8 cellular contexts compared by ENCODE assay signal in the genomic region with DNA sequence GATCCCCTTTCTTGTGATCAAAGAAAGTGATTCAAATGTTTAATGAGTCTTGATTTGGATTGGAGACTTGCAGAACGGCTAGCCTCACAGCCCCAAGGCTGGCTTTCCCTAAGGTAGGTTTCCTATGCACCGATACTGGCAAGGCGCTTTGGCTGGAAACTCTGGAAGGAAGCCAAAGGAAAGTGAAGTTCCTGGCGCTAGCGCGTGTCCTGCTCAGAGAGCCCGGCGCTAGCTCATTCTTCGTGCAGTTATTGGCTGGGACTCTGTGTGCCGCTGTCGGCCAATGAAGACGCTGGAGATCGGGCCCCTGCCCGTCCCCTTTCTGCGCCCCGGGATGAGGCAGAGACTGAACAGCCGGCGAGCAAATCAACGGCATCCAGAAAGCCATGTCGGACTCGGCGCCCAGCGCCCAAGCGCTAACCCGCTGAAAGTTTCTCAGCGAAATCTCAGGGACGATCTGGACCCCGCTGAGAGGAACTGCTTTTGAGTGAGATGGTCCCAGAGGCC. TPM values are rescaled to one million over a fixed set of nuclear protein-coding genes. Genes with fewer than 3 reads are reported as not detected.
DNase-seq lines count a peak whose midpoint lies in the region; ATAC-seq and TF ChIP-seq lines count a peak whose summit lies in the region.

A gene (plus strand): TSS at position 342 of the 507 bp plus-strand sequence. CDS start 151 bp downstream, at position 493.

- H3K4me1 Mint-ChIP-seq in activated CD4-positive, alpha-beta T cell treated with anti-CD3 and anti-CD28 coated beads, Interleukin-2, amount 10 ng/mL, durations not matched to agents 7 days and 5 days = peaks cover 19% of the 10 kb centered on the region
- H3K4me1 Mint-ChIP-seq in endothelial cell (ENCODE audit: unreplicated experiment) (peaks cover 31% of the 10 kb centered on the region), memory B cell (peaks cover 16% of the 10 kb centered on the region)

- peaks cover 66% of the 10 kb centered on the region for H3K27me3 Mint-ChIP-seq in activated CD4-positive, alpha-beta T cell treated with anti-CD3 and anti-CD28 coated beads, Interleukin-2, amount 10 ng/mL, durations not matched to agents 7 days and 5 days
- H3K27me3 Mint-ChIP-seq in endothelial cell (ENCODE audit: unreplicated experiment) (peaks cover 2% of the 10 kb centered on the region), memory B cell (peaks cover 19% of the 10 kb centered on the region)

- ATAC-seq in GM18870 (IDR thresholded peaks at IDR 0.05; ENCODE audit: unreplicated experiment) (peak; percentile 86), HG03095 (IDR thresholded peaks at IDR 0.05; ENCODE audit: unreplicated experiment) (peak; percentile 96), memory B cell (ENCODE audit: low read depth) (peak; percentile 94)

- H3K36me3 Mint-ChIP-seq in activated CD4-positive, alpha-beta T cell treated with anti-CD3 and anti-CD28 coated beads, Interleukin-2, amount 10 ng/mL, durations not matched to agents 7 days and 5 days (ENCODE audit: low read depth) = peaks cover 7% of the 10 kb centered on the region
- peaks cover 24% of the 10 kb centered on the region for H3K36me3 Mint-ChIP-seq in endothelial cell (ENCODE audit: low read depth, unreplicated experiment)
- no peaks in the 10 kb centered on the region for H3K36me3 Mint-ChIP-seq in memory B cell

- POLR2A ChIA-PET in activated CD4-positive, alpha-beta T cell treated with anti-CD3 and anti-CD28 coated beads, Interleukin-2, amount 10 ng/mL, durations not matched to agents 7 days and 5 days (lab: Charles Lee) = no interaction called here

- DNase-seq in AG20443 (ENCODE audit: low spot score) (peak; percentile 97), NCI-H2196 (lab: John Stamatoyannopoulos, UW; ENCODE audit: unreplicated experiment) (peak; percentile 90), endothelial cell (ENCODE audit: low spot score) (peak; percentile 82), memory B cell (ENCODE audit: low spot score in 2 of 2) (no peak)
- DNase-seq in activated CD4-positive, alpha-beta T cell treated with anti-CD3 and anti-CD28 coated beads, Interleukin-2, amount 10 ng/mL, durations not matched to agents 7 days and 5 days = no peak
- DNase-seq in stimulated activated CD8-positive, alpha-beta memory T cell treated with anti-CD3 and anti-CD28 coated beads, Interleukin-2, amount 100 ng/mL, for 48 hours (ENCODE audit: low read depth in 2 of 2) = peak; percentile 22 to 46

- peak within 1 kb of the TSS; percentile 69 for H3K4me3 Mint-ChIP-seq in activated CD4-positive, alpha-beta T cell treated with anti-CD3 and anti-CD28 coated beads, Interleukin-2, amount 10 ng/mL, durations not matched to agents 7 days and 5 days
- H3K4me3 Mint-ChIP-seq in endothelial cell (ENCODE audit: unreplicated experiment) (peak within 1 kb of the TSS; percentile 96), memory B cell (peak within 1 kb of the TSS; percentile 92)

- H3K9me3 Mint-ChIP-seq in activated CD4-positive, alpha-beta T cell treated with anti-CD3 and anti-CD28 coated beads, Interleukin-2, amount 10 ng/mL, durations not matched to agents 7 days and 5 days = no peaks in the 10 kb centered on the region
- no peaks in the 10 kb centered on the region for H3K9me3 Mint-ChIP-seq in endothelial cell (ENCODE audit: unreplicated experiment)
- H3K9me3 Mint-ChIP-seq in memory B cell = no peaks in the 10 kb centered on the region

- TF ChIP-seq CTCF in endothelial cell (IDR thresholded peaks at IDR 0.05; ENCODE audit: unreplicated experiment) = no peak

- peak within 1 kb of the TSS; percentile 46 for H3K27ac Mint-ChIP-seq in activated CD4-positive, alpha-beta T cell treated with anti-CD3 and anti-CD28 coated beads, Interleukin-2, amount 10 ng/mL, durations not matched to agents 7 days and 5 days
- H3K27ac Mint-ChIP-seq in endothelial cell (ENCODE audit: unreplicated experiment) (peak within 1 kb of the TSS; percentile 95), memory B cell (peak within 1 kb of the TSS; percentile 70)

- CTCF ChIA-PET in activated CD4-positive, alpha-beta T cell treated with anti-CD3 and anti-CD28 coated beads, Interleukin-2, amount 10 ng/mL, durations not matched to agents 7 days and 5 days (lab: Charles Lee) = interaction anchor here (0.7 to 2.4 kb wide), 6 partner anchors 10 to 57 kb away, joined by 3 to 6 read pairs (median 4); a partner anchor contains a TSS

RNA-seq across cellular contexts. Expression of the gene that starts here (rescaled TPM):
- not detected for total RNA-seq in activated CD4-positive, alpha-beta T cell treated with anti-CD3 and anti-CD28 coated beads, Interleukin-2, amount 10 ng/mL, durations not matched to agents 7 days and 5 days
- total RNA-seq in endothelial cell (ENCODE audit: unreplicated experiment) = 68.2 TPM

Comparison
In these comparisons a context has a peak if more than half of its experiments do, and no peak if none do; other contexts are left out.
1. RNA of the gene that starts here (total RNA-seq): 68.2 TPM in endothelial cell (single experiment); not detected in activated CD4-positive, alpha-beta T cell treated with anti-CD3 and anti-CD28 coated beads, Interleukin-2, amount 10 ng/mL, durations not matched to agents 7 days and 5 days; every median in the first group is over 10 times any median in the second.
2. DNase-seq: peak in AG20443 (single experiment), NCI-H2196 (single experiment), endothelial cell (single experiment) and stimulated activated CD8-positive, alpha-beta memory T cell treated with anti-CD3 and anti-CD28 coated beads, Interleukin-2, amount 100 ng/mL, for 48 hours (2 of 2); none in activated CD4-positive, alpha-beta T cell treated with anti-CD3 and anti-CD28 coated beads, Interleukin-2, amount 10 ng/mL, durations not matched to agents 7 days and 5 days (single experiment) and memory B cell (0 of 2).
3. Peak in every context shown above with its lines, with median percentiles within 50 percentile points of each other: ATAC-seq, H3K27ac Mint-ChIP-seq and H3K4me3 Mint-ChIP-seq.